29 cellular contexts compared by ENCODE assay signal in genomic region chr20:12833861-12834260, GRCh38.
DNase-seq lines count a peak whose midpoint lies in the region; ATAC-seq, FAIRE-seq and TF ChIP-seq lines count a peak whose summit lies in the region.
"Had no signal": no experiment of that assay in that cellular context is flagged by ENCODE, and none has a peak within 500 bp of the region (broad histone marks: within the 10 kb centered on the region; RNA-seq: fewer than 3 reads in every experiment).

No MANE protein-coding gene starts in this region.

- no peak for DNase-seq in HepG2 (ENCODE audit: low spot score)
- no peak for DNase-seq in right lobe of liver
- DNase-seq in A549 (ENCODE audit: low read depth in 1 of 2, low spot score in 1 of 2), result no peak
- no peak for DNase-seq in HAP-1 (ENCODE audit: low spot score in 2 of 2)
- DNase-seq: 8988T; ACHN; AML-193; BE2C; C1 segment of cervical spinal cord; Caco-2; Calu3; CD4-positive, alpha-beta memory T cell; CD4-positive, alpha-beta T cell; CD4-positive, CD25-positive, alpha-beta regulatory T cell; CD8-positive, alpha-beta memory T cell; CD8-positive, alpha-beta T cell; COR-L47; DMS 273 treated with DMSO at 0.1 percent for 48 hours; DMS153; DMS53; DMS79; DMS79 treated with DMSO at 0.1 percent for 48 hours; DND-41; EL had no signal

- POLR2A ChIA-PET in HepG2 (lab: Yijun Ruan, JAX) (no interaction called here), A549 (lab: Yijun Ruan, JAX) (no interaction called here)

- H3K27me3 ChIP-seq in HepG2 (ENCODE audit: control insufficient read depth in 1 of 2, insufficient read depth in 2 of 2, low read length in 2 of 2) (no peaks in the 10 kb centered on the region), right lobe of liver (no peaks in the 10 kb centered on the region), HAP-1 (ENCODE audit: low read depth) (no peaks in the 10 kb centered on the region)
- H3K27me3 ChIP-seq: BE2C; BLaER1; BLaER1 treated with 17β-estradiol and CSF1 and Interleukin-3, amounts not matched to agents 10 nM and 100 nM had no signal

- in situ Hi-C loops in HepG2 (cut with HindIII; ENCODE audit: extremely low pct_ligation_motif_present, low pct_unique_long_range_greater_than_20kb) (no loop called here), HAP-1 (cut with MboI; ENCODE audit: low sequenced_read_pairs) (no loop called here)

- intact Hi-C loops in HepG2 (cut with micrococcal nuclease; ENCODE audit: unreplicated experiment), result no loop called here
- intact Hi-C loops in right lobe of liver (cut with DNase I), result no loop called here

- no peak overlapping the region for H3K9ac ChIP-seq in HepG2 (ENCODE audit: insufficient read depth, low read depth, low read length)
- H3K9ac ChIP-seq: BLaER1; BLaER1 treated with 17β-estradiol and CSF1 and Interleukin-3, amounts not matched to agents 10 nM and 100 nM had no signal

- TF ChIP-seq RAD21 in HepG2 (CRISPR knock-in tag; IDR thresholded peaks at IDR 0.05), result no peak
- no peak for TF ChIP-seq RAD21 in A549 (conservative IDR thresholded peaks at IDR 0.05 in 1 of 2, IDR thresholded peaks at IDR 0.05 in 1 of 2)

- H3K27ac ChIP-seq in HepG2 (ENCODE audit: extremely low read length, insufficient read depth, low read length) (no peak overlapping the region), right lobe of liver (no peak overlapping the region), A549 (no peak overlapping the region)
- H3K27ac ChIP-seq: 22Rv1; BLaER1; BLaER1 treated with 17β-estradiol and CSF1 and Interleukin-3, amounts not matched to agents 10 nM and 100 nM; C4-2B had no signal

- TF ChIP-seq POLR2A in HepG2 (IDR thresholded peaks at IDR 0.05; ENCODE audit: insufficient read depth in 1 of 2, low read depth in 2 of 2, low read length in 2 of 2) (no peak), right lobe of liver (IDR thresholded peaks at IDR 0.05) (no peak), A549 (IDR thresholded peaks at IDR 0.05; ENCODE audit: low read length) (no peak)

- FAIRE-seq in HepG2 (lab: Jason Lieb, UNC) (no peak), A549 (lab: Jason Lieb, UNC) (peak; percentile 77)
- FAIRE-seq: D721Med had no signal

- no peak overlapping the region for H2AFZ ChIP-seq in HepG2 (ENCODE audit: low read length)

- no peaks in the 10 kb centered on the region for H4K20me1 ChIP-seq in HepG2 (ENCODE audit: insufficient read depth, low read length)
- H4K20me1 ChIP-seq: BLaER1; BLaER1 treated with 17β-estradiol and CSF1 and Interleukin-3, amounts not matched to agents 10 nM and 100 nM had no signal

- TF ChIP-seq CTCF in HepG2 (CRISPR knock-in tag; IDR thresholded peaks at IDR 0.05) (no peak), right lobe of liver (IDR thresholded peaks at IDR 0.05) (no peak), A549 (IDR thresholded peaks at IDR 0.05) (no peak)

- no peaks in the 10 kb centered on the region for H3K36me3 ChIP-seq in HepG2 (replicated peaks in 1 of 2; ENCODE audit: control insufficient read depth in 1 of 2, insufficient read depth in 2 of 2, low read length in 2 of 2)
- no peaks in the 10 kb centered on the region for H3K36me3 ChIP-seq in right lobe of liver
- H3K36me3 ChIP-seq in HAP-1 (replicated peaks), result no peaks in the 10 kb centered on the region
- H3K36me3 ChIP-seq: BE2C; BLaER1; BLaER1 treated with 17β-estradiol and CSF1 and Interleukin-3, amounts not matched to agents 10 nM and 100 nM had no signal

- CTCF ChIA-PET in HepG2 (lab: Yijun Ruan, JAX; ENCODE audit: low intra/inter-chr PET ratio, low total read pairs), result no interaction called here
- CTCF ChIA-PET in A549 (lab: Yijun Ruan, JAX), result no interaction called here

- ATAC-seq in HepG2, result no peak
- ATAC-seq in right lobe of liver, result no peak
- no peak for ATAC-seq in A549
- ATAC-seq: CD8-positive, alpha-beta T cell had no signal

- 5% methylated on average over 1 of the region's 1 CpG for WGBS in HepG2 (ENCODE audit: low lambda C conversion rate)
- WGBS in right lobe of liver (ENCODE audit: insufficient coverage, low coverage, low lambda C conversion rate, missing lambda C conversion rate), result 62% methylated on average over 1 of the region's 1 CpG
- WGBS in A549 (ENCODE audit: missing lambda C conversion rate), result 34% methylated on average over 1 of the region's 1 CpG

- TF ChIP-seq EP300 in HepG2 (IDR thresholded peaks at IDR 0.05; ENCODE audit: low read depth in 2 of 2, low read length in 2 of 2) (no peak), HepG2 (CRISPR knock-in tag; IDR thresholded peaks at IDR 0.05; ENCODE audit: borderline replicate concordance) (no peak), A549 (IDR thresholded peaks at IDR 0.05) (no peak)

- H3K4me1 ChIP-seq in HepG2 (ENCODE audit: insufficient read depth, low read length) (no peaks in the 10 kb centered on the region), right lobe of liver (no peaks in the 10 kb centered on the region), A549 (no peaks in the 10 kb centered on the region), HAP-1 (no peaks in the 10 kb centered on the region)
- H3K4me1 ChIP-seq: BE2C; BLaER1; BLaER1 treated with 17β-estradiol and CSF1 and Interleukin-3, amounts not matched to agents 10 nM and 100 nM had no signal

- H3K4me3 ChIP-seq in HepG2 (replicated peaks in 1 of 3; ENCODE audit: insufficient read depth in 1 of 3, low read depth in 2 of 3, low read length in 3 of 3), result no peak overlapping the region
- no peak overlapping the region for H3K4me3 ChIP-seq in right lobe of liver
- no peak overlapping the region for H3K4me3 ChIP-seq in A549
- H3K4me3 ChIP-seq in HAP-1, result no peak overlapping the region
- H3K4me3 ChIP-seq: BLaER1; BLaER1 treated with 17β-estradiol and CSF1 and Interleukin-3, amounts not matched to agents 10 nM and 100 nM had no signal

- H3K9me3 ChIP-seq in HepG2 (ENCODE audit: low read length), result no peaks in the 10 kb centered on the region
- H3K9me3 ChIP-seq in right lobe of liver, result no peaks in the 10 kb centered on the region
- H3K9me3 ChIP-seq in A549, result no peaks in the 10 kb centered on the region
- no peaks in the 10 kb centered on the region for H3K9me3 ChIP-seq in HAP-1
- H3K9me3 ChIP-seq: BE2C; BLaER1; BLaER1 treated with 17β-estradiol and CSF1 and Interleukin-3, amounts not matched to agents 10 nM and 100 nM; Caco-2 had no signal

- no peak overlapping the region for H3K4me2 ChIP-seq in HepG2 (ENCODE audit: low read depth, low read length)
- H3K4me2 ChIP-seq in A549, result no peak overlapping the region
- H3K4me2 ChIP-seq: BLaER1; BLaER1 treated with 17β-estradiol and CSF1 and Interleukin-3, amounts not matched to agents 10 nM and 100 nM had no signal

- BruUV-seq in HepG2 (replicated peaks; lab: Mats Ljungman, UMichigan), result no TSS peak

- no peaks in the 10 kb centered on the region for H3K79me2 ChIP-seq in HepG2 (ENCODE audit: insufficient read depth, low read length)

TF ChIP-seq in HepG2, 621 proteins besides CTCF, POLR2A, EP300 and RAD21 (continues in another document):
- peak; percentile 16 to 60; a peak in 3 of 4 replicates for TF ChIP-seq MAFK (conservative IDR thresholded peaks at IDR 0.05 in 1 of 2, IDR thresholded peaks at IDR 0.05 in 1 of 2; ENCODE audit: low read length in 2 of 2)
- no peak for TF ChIP-seq ZSCAN9 (CRISPR knock-in tag; IDR thresholded peaks at IDR 0.05; ENCODE audit: borderline replicate concordance)
- TF ChIP-seq MAFF (IDR thresholded peaks at IDR 0.05; ENCODE audit: low read depth, low read length), result peak; percentile 51; the same call in 1 of the 2 replicates
- no peak for TF ChIP-seq POLR2G (IDR thresholded peaks at IDR 0.05; ENCODE audit: low read depth, low read length)
- no peak for TF ChIP-seq UBTF (CRISPR knock-in tag; IDR thresholded peaks at IDR 0.05)

TF ChIP-seq in A549, 52 proteins besides CTCF, POLR2A, EP300 and RAD21:
- no peak for TF ChIP-seq TFCP2L1 (CRISPR knock-in tag; IDR thresholded peaks at IDR 0.05)
- TF ChIP-seq FOXS1 (CRISPR knock-in tag; IDR thresholded peaks at IDR 0.05), result no peak
- no peak for TF ChIP-seq E2F6 (IDR thresholded peaks at IDR 0.05; ENCODE audit: borderline replicate concordance, low read depth)
- TF ChIP-seq MAFK (IDR thresholded peaks at IDR 0.05; ENCODE audit: partially characterized antibody), result peak; percentile 59

Comparison
In these comparisons a context has a peak if more than half of its experiments do, and no peak if none do; other contexts are left out.
1. Of the 38 proteins assayed by ChIP-seq in both HepG2 and A549: peak only in HepG2: none; only in A549: none; in both: MAFK; in neither: 37.